Comparison of ENCODE assay signal across 1 cellular context in the genomic region with DNA sequence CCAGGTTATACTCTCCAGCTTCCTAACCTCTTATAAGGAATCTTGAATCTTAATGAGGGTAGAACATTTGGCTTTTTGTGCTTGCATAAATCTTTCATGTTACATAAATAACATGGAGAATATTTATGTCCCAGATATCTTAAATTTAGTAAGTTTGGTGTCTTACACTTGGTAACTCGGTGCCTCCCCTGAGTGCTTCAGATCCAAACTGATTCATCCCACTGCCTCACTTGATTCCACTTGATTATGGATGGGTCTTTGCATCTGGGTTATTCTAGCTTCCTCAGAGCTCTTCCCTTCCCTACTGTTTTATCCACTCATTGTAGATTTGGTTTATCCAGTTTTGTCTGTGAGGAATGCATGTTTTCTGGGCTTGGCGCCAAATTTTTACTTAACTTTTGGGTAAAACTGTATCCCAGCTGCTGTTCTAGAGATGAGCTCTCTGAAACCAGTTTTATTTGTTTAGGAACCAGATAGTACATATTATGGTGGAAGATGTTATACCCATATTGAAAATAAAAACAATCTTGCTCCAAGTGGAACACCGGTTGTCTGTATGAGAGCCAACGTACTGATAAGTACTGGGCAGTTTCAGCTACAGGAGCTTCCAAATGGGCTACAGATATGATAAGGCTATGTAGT.
TF ChIP-seq lines count a peak whose summit lies in the region.

No MANE protein-coding gene starts in this region.

TF ChIP-seq in IMR-90, 13 proteins besides CTCF, POLR2A, EP300 and RAD21:
- TF ChIP-seq BHLHE40 (IDR thresholded peaks at IDR 0.05; ENCODE audit: low read depth, low read length), result no peak
- TF ChIP-seq FOS (IDR thresholded peaks at IDR 0.05; ENCODE audit: low read depth, low read length), result no peak
- TF ChIP-seq SMC3 (IDR thresholded peaks at IDR 0.05; ENCODE audit: low read depth, low read length), result no peak
- no peak for TF ChIP-seq USF2 (IDR thresholded peaks at IDR 0.05; ENCODE audit: low read depth, low read length)
- TF ChIP-seq RCOR1 (IDR thresholded peaks at IDR 0.05; ENCODE audit: insufficient replicate concordance, low read length), result no peak
- TF ChIP-seq MXI1 (IDR thresholded peaks at IDR 0.05; ENCODE audit: borderline replicate concordance, low read depth, low read length), result no peak
- TF ChIP-seq, protein P1, sequence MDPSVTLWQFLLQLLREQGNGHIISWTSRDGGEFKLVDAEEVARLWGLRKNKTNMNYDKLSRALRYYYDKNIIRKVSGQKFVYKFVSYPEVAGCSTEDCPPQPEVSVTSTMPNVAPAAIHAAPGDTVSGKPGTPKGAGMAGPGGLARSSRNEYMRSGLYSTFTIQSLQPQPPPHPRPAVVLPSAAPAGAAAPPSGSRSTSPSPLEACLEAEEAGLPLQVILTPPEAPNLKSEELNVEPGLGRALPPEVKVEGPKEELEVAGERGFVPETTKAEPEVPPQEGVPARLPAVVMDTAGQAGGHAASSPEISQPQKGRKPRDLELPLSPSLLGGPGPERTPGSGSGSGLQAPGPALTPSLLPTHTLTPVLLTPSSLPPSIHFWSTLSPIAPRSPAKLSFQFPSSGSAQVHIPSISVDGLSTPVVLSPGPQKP (IDR thresholded peaks at IDR 0.05; ENCODE audit: borderline replicate concordance, low read depth, low read length), result no peak
- no peak for TF ChIP-seq CHD1 (IDR thresholded peaks at IDR 0.05; ENCODE audit: low read depth, low read length)
- TF ChIP-seq MAFK (IDR thresholded peaks at IDR 0.05; ENCODE audit: low read depth, low read length), result no peak
- no peak for TF ChIP-seq NFE2L2 (IDR thresholded peaks at IDR 0.05; ENCODE audit: low read depth, low read length)
- TF ChIP-seq CEBPB (IDR thresholded peaks at IDR 0.05; ENCODE audit: low read depth, low read length), result no peak
- TF ChIP-seq MAZ (IDR thresholded peaks at IDR 0.05; ENCODE audit: borderline replicate concordance, low read depth, low read length), result no peak
- no peak for TF ChIP-seq RFX5 (IDR thresholded peaks at IDR 0.05; ENCODE audit: low read depth, low read length)
TF ChIP-seq in IMR-90: peak in this region for 0.
